Comparison of ENCODE assay signal across 9 cellular contexts in the genomic region with DNA sequence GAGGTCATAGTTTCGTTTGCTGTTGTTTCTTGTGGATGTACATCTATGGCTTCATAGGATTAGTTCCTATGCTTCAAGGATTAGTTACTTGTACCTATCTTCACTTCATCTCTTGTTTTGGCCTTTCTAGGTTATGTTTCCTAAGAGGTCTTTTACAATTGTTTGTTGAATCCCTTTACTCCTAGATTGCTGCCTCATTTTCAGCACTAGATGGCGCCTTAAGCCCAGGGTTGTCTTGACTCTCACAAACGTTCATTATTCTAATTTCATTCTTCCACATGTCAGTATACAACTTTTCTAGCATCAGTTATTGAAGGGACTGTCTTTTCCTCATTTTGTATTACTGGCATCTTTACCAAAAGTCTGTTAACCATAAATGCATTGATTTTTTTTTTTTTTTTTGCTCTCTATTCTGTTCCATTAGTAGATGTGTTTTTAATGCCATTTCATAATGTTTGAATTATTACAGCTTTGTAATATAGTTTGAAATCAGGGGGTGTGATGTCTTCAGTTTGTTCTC. TPM values are rescaled to one million over a fixed set of nuclear protein-coding genes. Genes with fewer than 3 reads are reported as not detected.
DNase-seq lines count a peak whose midpoint lies in the region; ATAC-seq and TF ChIP-seq lines count a peak whose summit lies in the region.
"Had no signal": no experiment of that assay in that cellular context is flagged by ENCODE, and none has a peak within 500 bp of the region (broad histone marks: within the 10 kb centered on the region; RNA-seq: fewer than 3 reads in every experiment).

No MANE protein-coding gene starts in this region.

- no TSS peak for BruUV-seq in PC-3 (replicated peaks; lab: Mats Ljungman, UMichigan)

- no CpG with 5 or more reads among the region's 3 CpGs for WGBS in iPS DF 6.9 (ENCODE audit: insufficient coverage, insufficient read length)
- 13% methylated on average over 3 of the region's 3 CpGs for WGBS in suprapubic skin

- no peak overlapping the region for H3K27ac ChIP-seq in PC-3 (ENCODE audit: low read length)
- H3K27ac ChIP-seq in iPS DF 6.9 (ENCODE audit: low read length): no peak overlapping the region
- H3K27ac ChIP-seq in suprapubic skin: no peak overlapping the region

- H3K27me3 ChIP-seq in PC-3 (ENCODE audit: low read length): no peaks in the 10 kb centered on the region
- no peaks in the 10 kb centered on the region for H3K27me3 ChIP-seq in iPS DF 6.9 (ENCODE audit: control insufficient read depth, insufficient read depth, low read length)
- no peaks in the 10 kb centered on the region for H3K27me3 ChIP-seq in suprapubic skin

- DNase-seq in DMS 273 treated with DMSO at 0.1 percent for 48 hours (lab: John Stamatoyannopoulos, UW): peak; percentile 10
- peak; percentile 86 for DNase-seq in PC-3
- peak; percentile 7 for DNase-seq in activated T-helper 9 cell treated with anti-CD3 and anti-CD28 coated beads, Interleukin-2, amount 50 U/mL, for 16 hours (ENCODE audit: low read depth)
- DNase-seq in iPS DF 6.9 (ENCODE audit: low read depth, low spot score): peak; percentile 43
- DNase-seq in stimulated activated CD4-positive, alpha-beta T cell treated with anti-CD3 and anti-CD28 coated beads, TNF-alpha, amount 100 ng/mL, for 1 hour (ENCODE audit: low read depth in 3 of 3, low spot score in 1 of 3): peak in 2 of 3 donors; percentile 3 to 5
- no peak for DNase-seq in suprapubic skin (ENCODE audit: low spot score in 2 of 2)

- no peak for TF ChIP-seq POLR2A in suprapubic skin (IDR thresholded peaks at IDR 0.05)

- no peak overlapping the region for H2AFZ ChIP-seq in PC-3 (ENCODE audit: low read length)

- no peaks in the 10 kb centered on the region for H3K4me1 ChIP-seq in PC-3 (ENCODE audit: insufficient read depth, low read length)
- H3K4me1 ChIP-seq in iPS DF 6.9 (ENCODE audit: control insufficient read depth, insufficient read depth, low read length): no peaks in the 10 kb centered on the region
- H3K4me1 ChIP-seq in suprapubic skin: no peaks in the 10 kb centered on the region

- no peak for TF ChIP-seq EP300 in Ishikawa (IDR thresholded peaks at IDR 0.05; ENCODE audit: borderline replicate concordance)
- no peak for TF ChIP-seq EP300 in suprapubic skin (IDR thresholded peaks at IDR 0.05)

- H3K4me3 ChIP-seq in PC-3 (ENCODE audit: low read length): no peak overlapping the region
- H3K4me3 ChIP-seq in iPS DF 6.9 (ENCODE audit: low read length): no peak overlapping the region
- no peak overlapping the region for H3K4me3 ChIP-seq in suprapubic skin

- CTCF ChIA-PET in PC-3 (lab: Charles Lee): interaction anchor here (0.6 to 1.5 kb wide), 2 partner anchors 20 to 201 kb away, joined by 3 to 6 read pairs; no protein-coding TSS in a partner anchor

- no peak overlapping the region for H3K4me2 ChIP-seq in PC-3 (ENCODE audit: low read length)

- H3K9me2 ChIP-seq in PC-3 (replicated peaks; ENCODE audit: low read length): no peaks in the 10 kb centered on the region

- no peaks in the 10 kb centered on the region for H3K79me2 ChIP-seq in PC-3 (ENCODE audit: low read length)

- intact Hi-C loops in PC-3 (cut with micrococcal nuclease): loop anchor here (1.0 to 5.0 kb wide), 5 partner anchors 51 to 471 kb away; a partner anchor contains a TSS

- POLR2A ChIA-PET in PC-3 (lab: Charles Lee; ENCODE audit: unreplicated experiment): no interaction called here

- peak; percentile 93 for TF ChIP-seq RAD21 in Ishikawa (IDR thresholded peaks at IDR 0.05; ENCODE audit: low read depth)

- no peaks in the 10 kb centered on the region for H3K9me3 ChIP-seq in PC-3 (ENCODE audit: low read length)
- H3K9me3 ChIP-seq in iPS DF 6.9 (ENCODE audit: control insufficient read depth, insufficient read depth, low read length): no peaks in the 10 kb centered on the region
- H3K9me3 ChIP-seq in suprapubic skin: no peaks in the 10 kb centered on the region

- no peaks in the 10 kb centered on the region for H3K36me3 ChIP-seq in PC-3 (ENCODE audit: low read depth, low read length)
- H3K36me3 ChIP-seq in iPS DF 6.9 (ENCODE audit: control insufficient read depth, insufficient read depth, low read length): no peaks in the 10 kb centered on the region
- no peaks in the 10 kb centered on the region for H3K36me3 ChIP-seq in suprapubic skin

- no peak overlapping the region for H3K9ac ChIP-seq in PC-3 (ENCODE audit: low read length)

- no peaks in the 10 kb centered on the region for H4K20me1 ChIP-seq in PC-3 (ENCODE audit: low read length)

- peak; percentile 73 for ATAC-seq in PC-3
- no peak for ATAC-seq in esophagus mucosa
- ATAC-seq: activated naive CD4-positive, alpha-beta T cell treated with anti-CD3 and anti-CD28 coated beads, Interleukin-2, amount 50 U/mL, for 72 hours had no signal

- peak; percentile 97 for TF ChIP-seq CTCF in PC-3 (conservative IDR thresholded peaks at IDR 0.05; ENCODE audit: low read depth, low read length)
- TF ChIP-seq CTCF in suprapubic skin (IDR thresholded peaks at IDR 0.05): peak in 1 of 2 donors; percentile 21

- H3F3A ChIP-seq in PC-3 (ENCODE audit: low read length, unreplicated experiment): no peaks in the 10 kb centered on the region

TF ChIP-seq in Ishikawa, 13 proteins besides CTCF, POLR2A, EP300 and RAD21:
- TF ChIP-seq EGR1 (IDR thresholded peaks at IDR 0.05): no peak
- TF ChIP-seq NFIC (IDR thresholded peaks at IDR 0.05): no peak
- TF ChIP-seq FOXM1 (IDR thresholded peaks at IDR 0.05; ENCODE audit: borderline replicate concordance, low read depth): no peak
- no peak for TF ChIP-seq TCF12 (IDR thresholded peaks at IDR 0.05; ENCODE audit: low read depth)
- TF ChIP-seq, protein P1, sequence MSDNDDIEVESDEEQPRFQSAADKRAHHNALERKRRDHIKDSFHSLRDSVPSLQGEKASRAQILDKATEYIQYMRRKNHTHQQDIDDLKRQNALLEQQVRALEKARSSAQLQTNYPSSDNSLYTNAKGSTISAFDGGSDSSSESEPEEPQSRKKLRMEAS (IDR thresholded peaks at IDR 0.05): no peak
- TF ChIP-seq CREB1 (IDR thresholded peaks at IDR 0.05; ENCODE audit: low read depth): no peak
- TF ChIP-seq, protein P2, sequence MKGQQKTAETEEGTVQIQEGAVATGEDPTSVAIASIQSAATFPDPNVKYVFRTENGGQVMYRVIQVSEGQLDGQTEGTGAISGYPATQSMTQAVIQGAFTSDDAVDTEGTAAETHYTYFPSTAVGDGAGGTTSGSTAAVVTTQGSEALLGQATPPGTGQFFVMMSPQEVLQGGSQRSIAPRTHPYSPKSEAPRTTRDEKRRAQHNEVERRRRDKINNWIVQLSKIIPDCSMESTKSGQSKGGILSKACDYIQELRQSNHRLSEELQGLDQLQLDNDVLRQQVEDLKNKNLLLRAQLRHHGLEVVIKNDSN (IDR thresholded peaks at IDR 0.05): no peak
- TF ChIP-seq, protein P3, sequence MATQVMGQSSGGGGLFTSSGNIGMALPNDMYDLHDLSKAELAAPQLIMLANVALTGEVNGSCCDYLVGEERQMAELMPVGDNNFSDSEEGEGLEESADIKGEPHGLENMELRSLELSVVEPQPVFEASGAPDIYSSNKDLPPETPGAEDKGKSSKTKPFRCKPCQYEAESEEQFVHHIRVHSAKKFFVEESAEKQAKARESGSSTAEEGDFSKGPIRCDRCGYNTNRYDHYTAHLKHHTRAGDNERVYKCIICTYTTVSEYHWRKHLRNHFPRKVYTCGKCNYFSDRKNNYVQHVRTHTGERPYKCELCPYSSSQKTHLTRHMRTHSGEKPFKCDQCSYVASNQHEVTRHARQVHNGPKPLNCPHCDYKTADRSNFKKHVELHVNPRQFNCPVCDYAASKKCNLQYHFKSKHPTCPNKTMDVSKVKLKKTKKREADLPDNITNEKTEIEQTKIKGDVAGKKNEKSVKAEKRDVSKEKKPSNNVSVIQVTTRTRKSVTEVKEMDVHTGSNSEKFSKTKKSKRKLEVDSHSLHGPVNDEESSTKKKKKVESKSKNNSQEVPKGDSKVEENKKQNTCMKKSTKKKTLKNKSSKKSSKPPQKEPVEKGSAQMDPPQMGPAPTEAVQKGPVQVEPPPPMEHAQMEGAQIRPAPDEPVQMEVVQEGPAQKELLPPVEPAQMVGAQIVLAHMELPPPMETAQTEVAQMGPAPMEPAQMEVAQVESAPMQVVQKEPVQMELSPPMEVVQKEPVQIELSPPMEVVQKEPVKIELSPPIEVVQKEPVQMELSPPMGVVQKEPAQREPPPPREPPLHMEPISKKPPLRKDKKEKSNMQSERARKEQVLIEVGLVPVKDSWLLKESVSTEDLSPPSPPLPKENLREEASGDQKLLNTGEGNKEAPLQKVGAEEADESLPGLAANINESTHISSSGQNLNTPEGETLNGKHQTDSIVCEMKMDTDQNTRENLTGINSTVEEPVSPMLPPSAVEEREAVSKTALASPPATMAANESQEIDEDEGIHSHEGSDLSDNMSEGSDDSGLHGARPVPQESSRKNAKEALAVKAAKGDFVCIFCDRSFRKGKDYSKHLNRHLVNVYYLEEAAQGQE (IDR thresholded peaks at IDR 0.05; ENCODE audit: low read depth): no peak
- no peak for TF ChIP-seq ZBTB7A (IDR thresholded peaks at IDR 0.05; ENCODE audit: low read depth)
- TF ChIP-seq CEBPB (IDR thresholded peaks at IDR 0.05): no peak
- TF ChIP-seq TEAD4 (IDR thresholded peaks at IDR 0.05): no peak
- TF ChIP-seq YY1 (IDR thresholded peaks at IDR 0.05; ENCODE audit: low read depth): no peak
- TF ChIP-seq TAF1 (IDR thresholded peaks at IDR 0.05; ENCODE audit: low read depth): no peak

RNA-seq across cellular contexts. Expression of a gene that starts 45.0 kb away (rescaled TPM):
- total RNA-seq in PC-3 (2014; rRNA removed) (not detected in 2 replicates), suprapubic skin (not detected), esophagus mucosa (not detected)
- total RNA-seq: activated naive CD4-positive, alpha-beta T cell treated with anti-CD3 and anti-CD28 coated beads, Interleukin-2, amount 50 U/mL, for 72 hours had no signal

Comparison
In these comparisons a context has a peak if more than half of its experiments do, and no peak if none do; other contexts are left out.
1. DNase-seq: peak in DMS 273 treated with DMSO at 0.1 percent for 48 hours (single experiment), PC-3 (single experiment), activated T-helper 9 cell treated with anti-CD3 and anti-CD28 coated beads, Interleukin-2, amount 50 U/mL, for 16 hours (single experiment), iPS DF 6.9 (single experiment) and stimulated activated CD4-positive, alpha-beta T cell treated with anti-CD3 and anti-CD28 coated beads, TNF-alpha, amount 100 ng/mL, for 1 hour (2 of 3); none in suprapubic skin (0 of 2).